Comparison of ENCODE assay signal across 8 cellular contexts in genomic region chr14:22555573-22556011, GRCh38. TPM values are rescaled to one million over a fixed set of nuclear protein-coding genes. Genes with fewer than 3 reads are reported as not detected.
DNase-seq lines count a peak whose midpoint lies in the region; ATAC-seq and TF ChIP-seq lines count a peak whose summit lies in the region.

No MANE protein-coding gene starts in this region.

- H3K27ac Mint-ChIP-seq in natural killer cell: peak overlapping the region; percentile 98 to 100

- H3K4me1 Mint-ChIP-seq in natural killer cell: peaks cover 82 to 91% of the 10 kb centered on the region in 2 donors

- intact Hi-C loops in natural killer cell (cut with micrococcal nuclease): loop anchor here (1.0 to 2.0 kb wide), 12 partner anchors 19 to 503 kb away; partner anchors contain the start of genes DAD1, OXA1L and RBM23

- no peaks in the 10 kb centered on the region for H3K36me3 Mint-ChIP-seq in natural killer cell

- TF ChIP-seq CTCF in natural killer cell (IDR thresholded peaks at IDR 0.05): no peak

- ATAC-seq in GM19395 (IDR thresholded peaks at IDR 0.05; ENCODE audit: unreplicated experiment) (peak; percentile 3), HG03460 (IDR thresholded peaks at IDR 0.05; ENCODE audit: unreplicated experiment) (peak; percentile 7), natural killer cell (peak in 1 of 3 donors; percentile 17), HG03280 (IDR thresholded peaks at IDR 0.05; ENCODE audit: unreplicated experiment) (no peak)

- H3K27me3 Mint-ChIP-seq in natural killer cell (ENCODE audit: low read depth in 2 of 2): peaks cover 0 to 4% of the 10 kb centered on the region in 2 donors

- no peaks in the 10 kb centered on the region for H3K9me3 Mint-ChIP-seq in natural killer cell

- H3K27ac ChIP-seq in caudate nucleus (ENCODE audit: low read depth, low read length): no peak overlapping the region

- H3K4me3 Mint-ChIP-seq in natural killer cell: peak overlapping the region; percentile 94

- DNase-seq in activated CD8-positive, alpha-beta memory T cell treated with anti-CD3 and anti-CD28 coated beads, Interleukin-2, amount 50 U/mL, for 4 hours: peak; percentile 65
- DNase-seq in natural killer cell: no peak
- DNase-seq in COR-L47 (lab: John Stamatoyannopoulos, UW): no peak
- no peak for DNase-seq in caudate nucleus (lab: John Stamatoyannopoulos, UW)
- DNase-seq in NAMALWA (ENCODE audit: low spot score): no peak

RNA-seq across cellular contexts. Expression of gene DAD1, which starts 33.4 kb away (rescaled TPM):
- total RNA-seq in natural killer cell: 10 to 100 TPM; 79.5 to 97.9 (median 92.8) TPM

RNA-seq across cellular contexts. Expression of gene ABHD4, which starts 42.5 kb away (rescaled TPM):
- 10 to 100 TPM; 29.7 to 39.3 (median 30.2) TPM for total RNA-seq in natural killer cell
